In the genomic region with DNA sequence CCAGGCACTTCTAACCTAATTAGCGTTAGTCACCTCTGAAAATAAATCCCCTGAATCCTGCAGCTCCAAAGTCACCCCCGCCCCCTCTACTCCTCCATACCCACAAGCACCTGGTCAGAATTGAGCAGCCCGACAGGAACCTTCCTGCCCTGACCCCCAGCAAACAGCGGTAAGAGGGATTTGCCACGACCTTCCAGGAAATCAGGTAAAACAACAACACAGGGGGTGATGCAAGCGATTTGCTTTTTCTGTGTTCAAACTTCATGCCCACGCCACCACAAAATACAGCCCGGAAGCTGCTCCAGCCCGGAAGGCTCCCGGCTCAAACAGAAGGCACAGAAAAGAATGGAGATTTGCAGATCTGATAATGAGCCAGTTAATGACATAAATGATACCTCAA, we compare ENCODE assay signal across 1 cellular context.
TF ChIP-seq lines count a peak whose summit lies in the region.

No MANE protein-coding gene starts in this region.

TF ChIP-seq in HEK293, 187 proteins besides CTCF, POLR2A, EP300 and RAD21 (continued from another document and continues in another):
- TF ChIP-seq KLF8 (tag by site-specific recombination; IDR thresholded peaks at IDR 0.05): no peak
- TF ChIP-seq SALL2 (tag by site-specific recombination; IDR thresholded peaks at IDR 0.05; ENCODE audit: borderline replicate concordance): no peak
- TF ChIP-seq ZNF514 (tag by site-specific recombination; IDR thresholded peaks at IDR 0.05): no peak
- TF ChIP-seq, protein P1, sequence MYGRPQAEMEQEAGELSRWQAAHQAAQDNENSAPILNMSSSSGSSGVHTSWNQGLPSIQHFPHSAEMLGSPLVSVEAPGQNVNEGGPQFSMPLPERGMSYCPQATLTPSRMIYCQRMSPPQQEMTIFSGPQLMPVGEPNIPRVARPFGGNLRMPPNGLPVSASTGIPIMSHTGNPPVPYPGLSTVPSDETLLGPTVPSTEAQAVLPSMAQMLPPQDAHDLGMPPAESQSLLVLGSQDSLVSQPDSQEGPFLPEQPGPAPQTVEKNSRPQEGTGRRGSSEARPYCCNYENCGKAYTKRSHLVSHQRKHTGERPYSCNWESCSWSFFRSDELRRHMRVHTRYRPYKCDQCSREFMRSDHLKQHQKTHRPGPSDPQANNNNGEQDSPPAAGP (tag by site-specific recombination; IDR thresholded peaks at IDR 0.05): no peak
- TF ChIP-seq, protein P2, sequence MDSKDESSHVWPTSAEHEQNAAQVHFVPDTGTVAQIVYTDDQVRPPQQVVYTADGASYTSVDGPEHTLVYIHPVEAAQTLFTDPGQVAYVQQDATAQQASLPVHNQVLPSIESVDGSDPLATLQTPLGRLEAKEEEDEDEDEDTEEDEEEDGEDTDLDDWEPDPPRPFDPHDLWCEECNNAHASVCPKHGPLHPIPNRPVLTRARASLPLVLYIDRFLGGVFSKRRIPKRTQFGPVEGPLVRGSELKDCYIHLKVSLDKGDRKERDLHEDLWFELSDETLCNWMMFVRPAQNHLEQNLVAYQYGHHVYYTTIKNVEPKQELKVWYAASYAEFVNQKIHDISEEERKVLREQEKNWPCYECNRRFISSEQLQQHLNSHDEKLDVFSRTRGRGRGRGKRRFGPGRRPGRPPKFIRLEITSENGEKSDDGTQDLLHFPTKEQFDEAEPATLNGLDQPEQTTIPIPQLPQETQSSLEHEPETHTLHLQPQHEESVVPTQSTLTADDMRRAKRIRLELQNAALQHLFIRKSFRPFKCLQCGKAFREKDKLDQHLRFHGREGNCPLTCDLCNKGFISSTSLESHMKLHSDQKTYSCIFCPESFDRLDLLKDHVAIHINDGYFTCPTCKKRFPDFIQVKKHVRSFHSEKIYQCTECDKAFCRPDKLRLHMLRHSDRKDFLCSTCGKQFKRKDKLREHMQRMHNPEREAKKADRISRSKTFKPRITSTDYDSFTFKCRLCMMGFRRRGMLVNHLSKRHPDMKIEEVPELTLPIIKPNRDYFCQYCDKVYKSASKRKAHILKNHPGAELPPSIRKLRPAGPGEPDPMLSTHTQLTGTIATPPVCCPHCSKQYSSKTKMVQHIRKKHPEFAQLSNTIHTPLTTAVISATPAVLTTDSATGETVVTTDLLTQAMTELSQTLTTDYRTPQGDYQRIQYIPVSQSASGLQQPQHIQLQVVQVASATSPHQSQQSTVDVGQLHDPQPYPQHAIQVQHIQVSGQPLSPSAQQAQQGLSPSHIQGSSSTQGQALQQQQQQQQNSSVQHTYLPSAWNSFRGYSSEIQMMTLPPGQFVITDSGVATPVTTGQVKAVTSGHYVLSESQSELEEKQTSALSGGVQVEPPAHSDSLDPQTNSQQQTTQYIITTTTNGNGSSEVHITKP (tag by site-specific recombination; IDR thresholded peaks at IDR 0.05): no peak
- peak; percentile 42; the same call in 1 of the 2 replicates for TF ChIP-seq OSR2 (tag by site-specific recombination; IDR thresholded peaks at IDR 0.05)
- no peak for TF ChIP-seq ZBTB7A (tag by site-specific recombination; IDR thresholded peaks at IDR 0.05; ENCODE audit: low read depth)
- TF ChIP-seq, protein P3, sequence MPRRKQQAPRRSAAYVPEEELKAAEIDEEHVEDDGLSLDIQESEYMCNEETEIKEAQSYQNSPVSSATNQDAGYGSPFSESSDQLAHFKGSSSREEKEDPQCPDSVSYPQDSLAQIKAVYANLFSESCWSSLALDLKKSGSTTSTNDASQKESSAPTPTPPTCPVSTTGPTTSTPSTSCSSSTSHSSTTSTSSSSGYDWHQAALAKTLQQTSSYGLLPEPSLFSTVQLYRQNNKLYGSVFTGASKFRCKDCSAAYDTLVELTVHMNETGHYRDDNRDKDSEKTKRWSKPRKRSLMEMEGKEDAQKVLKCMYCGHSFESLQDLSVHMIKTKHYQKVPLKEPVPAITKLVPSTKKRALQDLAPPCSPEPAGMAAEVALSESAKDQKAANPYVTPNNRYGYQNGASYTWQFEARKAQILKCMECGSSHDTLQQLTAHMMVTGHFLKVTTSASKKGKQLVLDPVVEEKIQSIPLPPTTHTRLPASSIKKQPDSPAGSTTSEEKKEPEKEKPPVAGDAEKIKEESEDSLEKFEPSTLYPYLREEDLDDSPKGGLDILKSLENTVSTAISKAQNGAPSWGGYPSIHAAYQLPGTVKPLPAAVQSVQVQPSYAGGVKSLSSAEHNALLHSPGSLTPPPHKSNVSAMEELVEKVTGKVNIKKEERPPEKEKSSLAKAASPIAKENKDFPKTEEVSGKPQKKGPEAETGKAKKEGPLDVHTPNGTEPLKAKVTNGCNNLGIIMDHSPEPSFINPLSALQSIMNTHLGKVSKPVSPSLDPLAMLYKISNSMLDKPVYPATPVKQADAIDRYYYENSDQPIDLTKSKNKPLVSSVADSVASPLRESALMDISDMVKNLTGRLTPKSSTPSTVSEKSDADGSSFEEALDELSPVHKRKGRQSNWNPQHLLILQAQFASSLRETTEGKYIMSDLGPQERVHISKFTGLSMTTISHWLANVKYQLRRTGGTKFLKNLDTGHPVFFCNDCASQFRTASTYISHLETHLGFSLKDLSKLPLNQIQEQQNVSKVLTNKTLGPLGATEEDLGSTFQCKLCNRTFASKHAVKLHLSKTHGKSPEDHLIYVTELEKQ (tag by site-specific recombination; IDR thresholded peaks at IDR 0.05; ENCODE audit: borderline replicate concordance): no peak
- no peak for TF ChIP-seq ZNF19 (tag by site-specific recombination; IDR thresholded peaks at IDR 0.05; ENCODE audit: low read depth)
- TF ChIP-seq ZNF174 (tag by site-specific recombination; IDR thresholded peaks at IDR 0.05): no peak
- no peak for TF ChIP-seq ZNF529 (tag by site-specific recombination; IDR thresholded peaks at IDR 0.05; ENCODE audit: insufficient replicate concordance)
- TF ChIP-seq, protein P4, sequence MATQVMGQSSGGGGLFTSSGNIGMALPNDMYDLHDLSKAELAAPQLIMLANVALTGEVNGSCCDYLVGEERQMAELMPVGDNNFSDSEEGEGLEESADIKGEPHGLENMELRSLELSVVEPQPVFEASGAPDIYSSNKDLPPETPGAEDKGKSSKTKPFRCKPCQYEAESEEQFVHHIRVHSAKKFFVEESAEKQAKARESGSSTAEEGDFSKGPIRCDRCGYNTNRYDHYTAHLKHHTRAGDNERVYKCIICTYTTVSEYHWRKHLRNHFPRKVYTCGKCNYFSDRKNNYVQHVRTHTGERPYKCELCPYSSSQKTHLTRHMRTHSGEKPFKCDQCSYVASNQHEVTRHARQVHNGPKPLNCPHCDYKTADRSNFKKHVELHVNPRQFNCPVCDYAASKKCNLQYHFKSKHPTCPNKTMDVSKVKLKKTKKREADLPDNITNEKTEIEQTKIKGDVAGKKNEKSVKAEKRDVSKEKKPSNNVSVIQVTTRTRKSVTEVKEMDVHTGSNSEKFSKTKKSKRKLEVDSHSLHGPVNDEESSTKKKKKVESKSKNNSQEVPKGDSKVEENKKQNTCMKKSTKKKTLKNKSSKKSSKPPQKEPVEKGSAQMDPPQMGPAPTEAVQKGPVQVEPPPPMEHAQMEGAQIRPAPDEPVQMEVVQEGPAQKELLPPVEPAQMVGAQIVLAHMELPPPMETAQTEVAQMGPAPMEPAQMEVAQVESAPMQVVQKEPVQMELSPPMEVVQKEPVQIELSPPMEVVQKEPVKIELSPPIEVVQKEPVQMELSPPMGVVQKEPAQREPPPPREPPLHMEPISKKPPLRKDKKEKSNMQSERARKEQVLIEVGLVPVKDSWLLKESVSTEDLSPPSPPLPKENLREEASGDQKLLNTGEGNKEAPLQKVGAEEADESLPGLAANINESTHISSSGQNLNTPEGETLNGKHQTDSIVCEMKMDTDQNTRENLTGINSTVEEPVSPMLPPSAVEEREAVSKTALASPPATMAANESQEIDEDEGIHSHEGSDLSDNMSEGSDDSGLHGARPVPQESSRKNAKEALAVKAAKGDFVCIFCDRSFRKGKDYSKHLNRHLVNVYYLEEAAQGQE (tag by site-specific recombination; IDR thresholded peaks at IDR 0.05): no peak
- TF ChIP-seq ZSCAN30 (tag by site-specific recombination; IDR thresholded peaks at IDR 0.05): no peak
- no peak for TF ChIP-seq WT1 (tag by site-specific recombination; IDR thresholded peaks at IDR 0.05)
- TF ChIP-seq REPIN1 (tag by site-specific recombination; IDR thresholded peaks at IDR 0.05; ENCODE audit: low read depth): no peak
- no peak for TF ChIP-seq SETDB1 (IDR thresholded peaks at IDR 0.05; ENCODE audit: insufficient read length, low read length)
- no peak for TF ChIP-seq ZNF169 (tag by site-specific recombination; IDR thresholded peaks at IDR 0.05)
- 0 out of 2 replicates have a peak, but pooled peaks have one; percentile 5 for TF ChIP-seq FEZF1 (tag by site-specific recombination; IDR thresholded peaks at IDR 0.05)
- no peak for TF ChIP-seq ZNF701 (tag by site-specific recombination; IDR thresholded peaks at IDR 0.05)
- TF ChIP-seq ZNF610 (tag by site-specific recombination; IDR thresholded peaks at IDR 0.05; ENCODE audit: borderline replicate concordance): no peak
- TF ChIP-seq ZNF239 (tag by site-specific recombination; IDR thresholded peaks at IDR 0.05): no peak
- TF ChIP-seq ZNF677 (tag by site-specific recombination; IDR thresholded peaks at IDR 0.05): no peak
- no peak for TF ChIP-seq ZNF214 (tag by site-specific recombination; IDR thresholded peaks at IDR 0.05; ENCODE audit: borderline replicate concordance)
- TF ChIP-seq ZNF16 (tag by site-specific recombination; IDR thresholded peaks at IDR 0.05; ENCODE audit: low read depth): no peak
- no peak for TF ChIP-seq ZNF184 (tag by site-specific recombination; IDR thresholded peaks at IDR 0.05)
- TF ChIP-seq, protein P5, sequence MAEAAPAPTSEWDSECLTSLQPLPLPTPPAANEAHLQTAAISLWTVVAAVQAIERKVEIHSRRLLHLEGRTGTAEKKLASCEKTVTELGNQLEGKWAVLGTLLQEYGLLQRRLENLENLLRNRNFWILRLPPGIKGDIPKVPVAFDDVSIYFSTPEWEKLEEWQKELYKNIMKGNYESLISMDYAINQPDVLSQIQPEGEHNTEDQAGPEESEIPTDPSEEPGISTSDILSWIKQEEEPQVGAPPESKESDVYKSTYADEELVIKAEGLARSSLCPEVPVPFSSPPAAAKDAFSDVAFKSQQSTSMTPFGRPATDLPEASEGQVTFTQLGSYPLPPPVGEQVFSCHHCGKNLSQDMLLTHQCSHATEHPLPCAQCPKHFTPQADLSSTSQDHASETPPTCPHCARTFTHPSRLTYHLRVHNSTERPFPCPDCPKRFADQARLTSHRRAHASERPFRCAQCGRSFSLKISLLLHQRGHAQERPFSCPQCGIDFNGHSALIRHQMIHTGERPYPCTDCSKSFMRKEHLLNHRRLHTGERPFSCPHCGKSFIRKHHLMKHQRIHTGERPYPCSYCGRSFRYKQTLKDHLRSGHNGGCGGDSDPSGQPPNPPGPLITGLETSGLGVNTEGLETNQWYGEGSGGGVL (tag by site-specific recombination; IDR thresholded peaks at IDR 0.05): no peak
- TF ChIP-seq, protein P6, sequence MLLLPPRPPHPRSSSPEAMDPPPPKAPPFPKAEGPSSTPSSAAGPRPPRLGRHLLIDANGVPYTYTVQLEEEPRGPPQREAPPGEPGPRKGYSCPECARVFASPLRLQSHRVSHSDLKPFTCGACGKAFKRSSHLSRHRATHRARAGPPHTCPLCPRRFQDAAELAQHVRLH (tag by site-specific recombination; IDR thresholded peaks at IDR 0.05): no peak
- TF ChIP-seq EGR2 (tag by site-specific recombination; IDR thresholded peaks at IDR 0.05; ENCODE audit: low read depth): peak; percentile 43
- 0 out of 2 replicates have a peak, but pooled peaks have one; percentile 9 for TF ChIP-seq ZNF341 (tag by site-specific recombination; IDR thresholded peaks at IDR 0.05; ENCODE audit: low read depth)
- no peak for TF ChIP-seq ZNF211 (tag by site-specific recombination; IDR thresholded peaks at IDR 0.05; ENCODE audit: low read depth)
- TF ChIP-seq ZNF133 (tag by site-specific recombination; IDR thresholded peaks at IDR 0.05): no peak
- no peak for TF ChIP-seq ZNF324 (tag by site-specific recombination; IDR thresholded peaks at IDR 0.05)
- no peak for TF ChIP-seq GLIS2 (tag by site-specific recombination; IDR thresholded peaks at IDR 0.05)
- TF ChIP-seq PRDM1 (tag by site-specific recombination; IDR thresholded peaks at IDR 0.05): no peak
- TF ChIP-seq ZNF521 (tag by site-specific recombination; IDR thresholded peaks at IDR 0.05): no peak
- no peak for TF ChIP-seq ZNF274 (IDR thresholded peaks at IDR 0.05; ENCODE audit: low read length)
- no peak for TF ChIP-seq ZNF274 (tag by site-specific recombination; IDR thresholded peaks at IDR 0.05; ENCODE audit: borderline replicate concordance)
- TF ChIP-seq, protein P7, sequence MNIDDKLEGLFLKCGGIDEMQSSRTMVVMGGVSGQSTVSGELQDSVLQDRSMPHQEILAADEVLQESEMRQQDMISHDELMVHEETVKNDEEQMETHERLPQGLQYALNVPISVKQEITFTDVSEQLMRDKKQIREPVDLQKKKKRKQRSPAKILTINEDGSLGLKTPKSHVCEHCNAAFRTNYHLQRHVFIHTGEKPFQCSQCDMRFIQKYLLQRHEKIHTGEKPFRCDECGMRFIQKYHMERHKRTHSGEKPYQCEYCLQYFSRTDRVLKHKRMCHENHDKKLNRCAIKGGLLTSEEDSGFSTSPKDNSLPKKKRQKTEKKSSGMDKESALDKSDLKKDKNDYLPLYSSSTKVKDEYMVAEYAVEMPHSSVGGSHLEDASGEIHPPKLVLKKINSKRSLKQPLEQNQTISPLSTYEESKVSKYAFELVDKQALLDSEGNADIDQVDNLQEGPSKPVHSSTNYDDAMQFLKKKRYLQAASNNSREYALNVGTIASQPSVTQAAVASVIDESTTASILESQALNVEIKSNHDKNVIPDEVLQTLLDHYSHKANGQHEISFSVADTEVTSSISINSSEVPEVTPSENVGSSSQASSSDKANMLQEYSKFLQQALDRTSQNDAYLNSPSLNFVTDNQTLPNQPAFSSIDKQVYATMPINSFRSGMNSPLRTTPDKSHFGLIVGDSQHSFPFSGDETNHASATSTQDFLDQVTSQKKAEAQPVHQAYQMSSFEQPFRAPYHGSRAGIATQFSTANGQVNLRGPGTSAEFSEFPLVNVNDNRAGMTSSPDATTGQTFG (tag by site-specific recombination; IDR thresholded peaks at IDR 0.05; ENCODE audit: borderline replicate concordance): no peak
- no peak for TF ChIP-seq ZNF202 (tag by site-specific recombination; IDR thresholded peaks at IDR 0.05; ENCODE audit: borderline replicate concordance)
- 0 out of 2 replicates have a peak, but pooled peaks have one; percentile 21 for TF ChIP-seq ZBTB20 (tag by site-specific recombination; IDR thresholded peaks at IDR 0.05)
- no peak for TF ChIP-seq ZNF707 (tag by site-specific recombination; IDR thresholded peaks at IDR 0.05)
- TF ChIP-seq, protein P8, sequence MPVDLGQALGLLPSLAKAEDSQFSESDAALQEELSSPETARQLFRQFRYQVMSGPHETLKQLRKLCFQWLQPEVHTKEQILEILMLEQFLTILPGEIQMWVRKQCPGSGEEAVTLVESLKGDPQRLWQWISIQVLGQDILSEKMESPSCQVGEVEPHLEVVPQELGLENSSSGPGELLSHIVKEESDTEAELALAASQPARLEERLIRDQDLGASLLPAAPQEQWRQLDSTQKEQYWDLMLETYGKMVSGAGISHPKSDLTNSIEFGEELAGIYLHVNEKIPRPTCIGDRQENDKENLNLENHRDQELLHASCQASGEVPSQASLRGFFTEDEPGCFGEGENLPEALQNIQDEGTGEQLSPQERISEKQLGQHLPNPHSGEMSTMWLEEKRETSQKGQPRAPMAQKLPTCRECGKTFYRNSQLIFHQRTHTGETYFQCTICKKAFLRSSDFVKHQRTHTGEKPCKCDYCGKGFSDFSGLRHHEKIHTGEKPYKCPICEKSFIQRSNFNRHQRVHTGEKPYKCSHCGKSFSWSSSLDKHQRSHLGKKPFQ (tag by site-specific recombination; IDR thresholded peaks at IDR 0.05): no peak
- TF ChIP-seq ZNF138 (tag by site-specific recombination; IDR thresholded peaks at IDR 0.05; ENCODE audit: borderline replicate concordance): no peak
- TF ChIP-seq ZNF391 (tag by site-specific recombination; IDR thresholded peaks at IDR 0.05; ENCODE audit: borderline replicate concordance, low read depth): no peak
- TF ChIP-seq ZNF624 (tag by site-specific recombination; IDR thresholded peaks at IDR 0.05): no peak
- TF ChIP-seq ZBTB21 (tag by site-specific recombination; IDR thresholded peaks at IDR 0.05): no peak
- TF ChIP-seq ZNF791 (tag by site-specific recombination; IDR thresholded peaks at IDR 0.05): no peak
